In the genomic region with DNA sequence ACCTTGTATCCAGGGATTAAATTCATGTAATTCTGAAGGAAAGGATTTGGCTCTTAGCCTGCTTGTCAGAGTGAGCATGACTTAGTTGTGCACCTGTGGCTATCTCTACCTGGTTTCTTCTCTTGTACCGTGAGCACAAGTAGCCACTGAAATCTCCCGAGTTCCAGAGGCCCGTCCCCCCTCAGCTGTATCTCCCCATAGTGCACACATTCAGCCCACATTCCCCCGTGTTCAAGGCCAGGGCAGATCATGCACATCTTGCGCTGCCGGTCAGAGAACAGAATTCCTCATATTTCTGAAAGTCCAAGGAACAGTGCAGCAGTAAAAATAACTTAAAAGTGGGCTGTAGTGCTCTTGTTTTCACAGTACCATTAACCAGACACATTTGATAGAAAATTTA, we compare ENCODE assay signal across 12 cellular contexts. TPM values are rescaled to one million over a fixed set of nuclear protein-coding genes. Genes with fewer than 3 reads are reported as not detected.
DNase-seq lines count a peak whose midpoint lies in the region; ATAC-seq, FAIRE-seq and TF ChIP-seq lines count a peak whose summit lies in the region.
"Had no signal": no experiment of that assay in that cellular context is flagged by ENCODE, and none has a peak within 500 bp of the region (broad histone marks: within the 10 kb centered on the region; RNA-seq: fewer than 3 reads in every experiment).

No MANE protein-coding gene starts in this region.

- H2BK12ac ChIP-seq in H1 (ENCODE audit: low read depth, low read length), result no peak overlapping the region

- no peak overlapping the region for H3K14ac ChIP-seq in H1 (ENCODE audit: insufficient read length)

- H4K5ac ChIP-seq in H1 (ENCODE audit: insufficient read length, low read depth, low read length), result no peak overlapping the region

- H3K79me1 ChIP-seq in H1 (ENCODE audit: low read depth, low read length), result no peaks in the 10 kb centered on the region

- no peak overlapping the region for H2BK15ac ChIP-seq in H1 (ENCODE audit: low read length)

- H3K9ac ChIP-seq in MM.1S (ENCODE audit: low read length) (peak overlapping the region; percentile 100), H1 (replicated peaks in 1 of 4; ENCODE audit: extremely low read depth in 1 of 4, low read depth in 3 of 4, low read length in 3 of 4) (no peak overlapping the region), rectal smooth muscle tissue (ENCODE audit: low read length) (no peak overlapping the region)

- H2BK120ac ChIP-seq in H1 (replicated peaks; ENCODE audit: low read depth, low read length), result no peak overlapping the region

- H3K23me2 ChIP-seq in H1 (ENCODE audit: low read depth, low read length), result peaks cover 17% of the 10 kb centered on the region

- H3K36me3 ChIP-seq in GM06990 (ENCODE audit: control insufficient read depth, insufficient read depth, low read length) (no peaks in the 10 kb centered on the region), MM.1S (replicated peaks; ENCODE audit: insufficient read depth, low read length) (peaks cover 18% of the 10 kb centered on the region), H1 (ENCODE audit: control insufficient read depth in 2 of 4, insufficient read depth in 4 of 4, low read length in 3 of 4) (no peaks in the 10 kb centered on the region), rectal smooth muscle tissue (ENCODE audit: control insufficient read depth, insufficient read depth, low read length) (no peaks in the 10 kb centered on the region), H7 (replicated peaks; ENCODE audit: control insufficient read depth, insufficient read depth, low read length) (no peaks in the 10 kb centered on the region)
- H3K36me3 ChIP-seq: adrenal gland, heart left ventricle had no signal

- H4K91ac ChIP-seq in H1 (replicated peaks; ENCODE audit: insufficient read length, low read length), result no peak overlapping the region

- peaks cover 2% of the 10 kb centered on the region; the same call in 1 of the 2 replicates for H4K20me1 ChIP-seq in MM.1S (ENCODE audit: insufficient read depth, low read length)
- peaks cover 0 to 2% of the 10 kb centered on the region in 2 experiments for H4K20me1 ChIP-seq in H1 (replicated peaks in 1 of 2; ENCODE audit: control insufficient read depth in 1 of 2, insufficient read depth in 2 of 2, low read length in 2 of 2)

- H2AFZ ChIP-seq in MM.1S (ENCODE audit: low read length) (no peak overlapping the region), H1 (ENCODE audit: low read length) (no peak overlapping the region)

- peaks cover 71% of the 10 kb centered on the region for H3F3A ChIP-seq in MM.1S (ENCODE audit: insufficient read depth, low read length)

- no peak for ATAC-seq in GM19463 (IDR thresholded peaks at IDR 0.05; ENCODE audit: unreplicated experiment)
- ATAC-seq: heart left ventricle had no signal

- H3K27ac ChIP-seq in MM.1S (ENCODE audit: low read length) (peak overlapping the region; percentile 100), H1 (ENCODE audit: low read depth, low read length) (no peak overlapping the region), rectal smooth muscle tissue (ENCODE audit: low read depth, low read length) (no peak overlapping the region)

- H3K9me2 ChIP-seq in MM.1S (replicated peaks; ENCODE audit: insufficient read depth, low read length), result no peaks in the 10 kb centered on the region

- no peak overlapping the region for H4K8ac ChIP-seq in H1 (ENCODE audit: extremely low read depth, insufficient read depth, low read length)

- H3K9me3 ChIP-seq in MM.1S (replicated peaks; ENCODE audit: insufficient read depth, low read length), result no peaks in the 10 kb centered on the region
- H3K9me3 ChIP-seq in H1 (ENCODE audit: insufficient read depth in 2 of 2, low read depth in 1 of 2, low read length in 1 of 2), result no peaks in the 10 kb centered on the region
- H3K9me3 ChIP-seq: adrenal gland, heart left ventricle had no signal

- peaks cover 91% of the 10 kb centered on the region for H3K79me2 ChIP-seq in MM.1S (ENCODE audit: low read length)
- H3K79me2 ChIP-seq in H1 (ENCODE audit: control insufficient read depth in 1 of 2, insufficient read depth in 2 of 2, low read length in 2 of 2), result no peaks in the 10 kb centered on the region

- H2BK5ac ChIP-seq in H1 (ENCODE audit: low read depth, low read length), result no peak overlapping the region

- no peak for TF ChIP-seq RAD21 in H1 (IDR thresholded peaks at IDR 0.05 in 1 of 2, conservative IDR thresholded peaks at IDR 0.05 in 1 of 2; ENCODE audit: low read depth in 2 of 2, low read length in 2 of 2)

- CTCF ChIA-PET in H1 (lab: Charles Lee; ENCODE audit: partially characterized antibody), result interaction anchor here (1.1 to 2.1 kb wide), 4 partner anchors 33 to 64 kb away, joined by 3 to 6 read pairs (median 3); no protein-coding TSS in a partner anchor

- H3K4me2 ChIP-seq in MM.1S (ENCODE audit: low read depth, low read length) (peak overlapping the region; percentile 96), H1 (ENCODE audit: insufficient read depth in 1 of 2, low read depth in 2 of 2, low read length in 2 of 2) (peak overlapping the region; percentile 10 to 99; a peak in 2 of 4 replicates)

- no peak overlapping the region for H3K18ac ChIP-seq in H1 (ENCODE audit: extremely low read depth, low read length)

- TF ChIP-seq CTCF in GM06990 (IDR thresholded peaks at IDR 0.05; ENCODE audit: insufficient read depth, low read length, poor library complexity, severe bottlenecking) (no peak), MM.1S (IDR thresholded peaks at IDR 0.05; ENCODE audit: low read length) (no peak), H1 (IDR thresholded peaks at IDR 0.05; ENCODE audit: control extremely low read depth in 1 of 3, insufficient read depth in 1 of 3, low read depth in 1 of 3, low read length in 3 of 3) (no peak)

- TF ChIP-seq POLR2A in H1 (IDR thresholded peaks at IDR 0.05; ENCODE audit: control extremely low read depth in 1 of 2, low read depth in 2 of 2, low read length in 2 of 2), result no peak

- FAIRE-seq in H1 (lab: Jason Lieb, UNC), result no peak

- H3K4me1 ChIP-seq in MM.1S (ENCODE audit: low read length), result peaks cover 6% of the 10 kb centered on the region; the same call in 1 of the 2 replicates
- peaks cover 0 to 12% (median 6%) of the 10 kb centered on the region in 4 experiments; a peak in 5 of 7 replicates for H3K4me1 ChIP-seq in H1 (replicated peaks in 1 of 4; ENCODE audit: control insufficient read depth in 3 of 4, insufficient read depth in 4 of 4, low read length in 3 of 4)
- H3K4me1 ChIP-seq in rectal smooth muscle tissue (ENCODE audit: control insufficient read depth, insufficient read depth, low read length), result peaks cover 12% of the 10 kb centered on the region

- no peak overlapping the region for H3K4ac ChIP-seq in H1 (replicated peaks; ENCODE audit: insufficient read length, low read depth, low read length)

- TF ChIP-seq EP300 in H1 (IDR thresholded peaks at IDR 0.05; ENCODE audit: borderline replicate concordance in 1 of 2, low read depth in 2 of 2, low read length in 2 of 2), result no peak

- DNase-seq in GM06990 (ENCODE audit: extremely low read depth, insufficient read length) (no peak), MM.1S (peak; percentile 35), H1 (ENCODE audit: low read depth in 1 of 2, low spot score in 2 of 2) (no peak), H7 (no peak), hypothalamus (lab: John Stamatoyannopoulos, UW) (no peak)
- DNase-seq: activated CD4-positive, CD25-positive, alpha-beta regulatory T cell treated with anti-CD3 and anti-CD28 coated beads, Interleukin-2, amount 50 U/mL, for 72 hours; heart left ventricle; NCI-H510A; SIG-M5 had no signal

- 77% methylated on average over 6 of the region's 6 CpGs; no CpG with 5 or more reads in 1 of the 2 experiments for WGBS in H1 (ENCODE audit: extremely low coverage in 1 of 2, insufficient coverage in 1 of 2, insufficient read length in 1 of 2, insufficient replicate concordance in 2 of 2, low coverage in 1 of 2, low lambda C conversion rate in 2 of 2, missing lambda C conversion rate in 1 of 2), 2 experiments

- no peak overlapping the region for H2BK20ac ChIP-seq in H1 (ENCODE audit: low read length)

- POLR2A ChIA-PET in H1 (lab: Charles Lee; ENCODE audit: partially characterized antibody), result interaction anchor here (0.7 to 2.6 kb wide), 2 partner anchors 14 to 37 kb away, joined by 4 to 16 read pairs; no protein-coding TSS in a partner anchor

- H3K27me3 ChIP-seq in GM06990 (replicated peaks; ENCODE audit: control insufficient read depth, insufficient read depth, low read length) (peaks cover 2% of the 10 kb centered on the region), MM.1S (replicated peaks; ENCODE audit: insufficient read depth, low read length) (no peaks in the 10 kb centered on the region), H1 (replicated peaks in 1 of 4; ENCODE audit: control insufficient read depth in 3 of 4, extremely low read depth in 1 of 4, insufficient read depth in 3 of 4, low read length in 3 of 4) (peaks cover 0 to 25% (median 16%) of the 10 kb centered on the region in 4 experiments; a peak in 6 of 7 replicates), rectal smooth muscle tissue (ENCODE audit: control insufficient read depth, insufficient read depth, low read length) (no peaks in the 10 kb centered on the region), H7 (ENCODE audit: control insufficient read depth, insufficient read depth, low read length) (peaks cover 37% of the 10 kb centered on the region)
- H3K27me3 ChIP-seq: adrenal gland, heart left ventricle had no signal

- peak overlapping the region; percentile 42; the same call in 1 of the 2 replicates for H3K4me3 ChIP-seq in GM06990 (replicated peaks; ENCODE audit: low read depth, low read length)
- peak overlapping the region; percentile 94 for H3K4me3 ChIP-seq in MM.1S (ENCODE audit: low read length)
- H3K4me3 ChIP-seq in H1 (ENCODE audit: extremely low read depth in 1 of 4, insufficient read depth in 2 of 4, low read depth in 3 of 4, low read length in 4 of 4), result 0 out of 8 replicates have a peak overlapping the region, but pooled peaks of 1 of the 4 experiments have one; percentile 79
- peak overlapping the region; percentile 64 for H3K4me3 ChIP-seq in rectal smooth muscle tissue (ENCODE audit: low read length)
- H3K4me3 ChIP-seq in H7 (ENCODE audit: insufficient read depth, low read depth, low read length), result no peak overlapping the region

- H3K23ac ChIP-seq in H1 (ENCODE audit: insufficient read length), result no peak overlapping the region

- H2AK5ac ChIP-seq in H1 (ENCODE audit: low read depth, low read length), result no peak overlapping the region

- H3K56ac ChIP-seq in H1 (replicated peaks; ENCODE audit: insufficient read length, low read depth, low read length), result no peak overlapping the region

TF ChIP-seq in H1, 55 proteins besides CTCF, POLR2A, EP300 and RAD21 (continues in another document):
- no peak for TF ChIP-seq BACH1 (IDR thresholded peaks at IDR 0.05; ENCODE audit: low read length)

RNA-seq across cellular contexts. Expression of gene TENT5C, which starts 2.4 kb away (rescaled TPM):
- total RNA-seq in H1 (2021; fragmentation: NEBNext Ultra II Directional; extraction: Animal tissue kit (Norgen Biotek cat#: 25700)), result 0.75 and 0.99 TPM in 2 replicates
- 0.38 TPM in 2 replicates for polyA plus RNA-seq in H1 (2011; rRNA removed)
- 0.37 TPM for polyA plus RNA-seq in H1 (2011; cell fraction: cytosol; rRNA removed)
- 0.19 TPM for polyA plus RNA-seq in H1 (2011; cell fraction: nucleus; rRNA removed)
- polyA plus RNA-seq in H1 (2012, experiment 1 of 2), result 0.36 to 0.50 TPM (median 0.44 TPM) in 4 replicates
- polyA plus RNA-seq in H1 (2012, experiment 2 of 2), result 0.08 TPM
- 0.24 TPM for polyA plus RNA-seq in H1 (2013, experiment 1 of 2)
- 0.22 TPM for polyA plus RNA-seq in H1 (2013, experiment 2 of 2)
- polyA minus RNA-seq in H1 (2011; rRNA and poly(A)+ RNA removed), result 1.6 and 2.4 TPM in 2 replicates
- polyA minus RNA-seq in H1 (2011; cell fraction: cytosol; rRNA and poly(A)+ RNA removed), result 0.95 TPM
- polyA minus RNA-seq in H1 (2011; cell fraction: nucleus; rRNA and poly(A)+ RNA removed), result 1.1 TPM
- 0.26 and 0.48 TPM in 2 replicates for total RNA-seq in H7 (2014; rRNA removed; shearing (Covaris generic))
